Comparison of ENCODE assay signal across 10 cellular contexts in the genomic region with DNA sequence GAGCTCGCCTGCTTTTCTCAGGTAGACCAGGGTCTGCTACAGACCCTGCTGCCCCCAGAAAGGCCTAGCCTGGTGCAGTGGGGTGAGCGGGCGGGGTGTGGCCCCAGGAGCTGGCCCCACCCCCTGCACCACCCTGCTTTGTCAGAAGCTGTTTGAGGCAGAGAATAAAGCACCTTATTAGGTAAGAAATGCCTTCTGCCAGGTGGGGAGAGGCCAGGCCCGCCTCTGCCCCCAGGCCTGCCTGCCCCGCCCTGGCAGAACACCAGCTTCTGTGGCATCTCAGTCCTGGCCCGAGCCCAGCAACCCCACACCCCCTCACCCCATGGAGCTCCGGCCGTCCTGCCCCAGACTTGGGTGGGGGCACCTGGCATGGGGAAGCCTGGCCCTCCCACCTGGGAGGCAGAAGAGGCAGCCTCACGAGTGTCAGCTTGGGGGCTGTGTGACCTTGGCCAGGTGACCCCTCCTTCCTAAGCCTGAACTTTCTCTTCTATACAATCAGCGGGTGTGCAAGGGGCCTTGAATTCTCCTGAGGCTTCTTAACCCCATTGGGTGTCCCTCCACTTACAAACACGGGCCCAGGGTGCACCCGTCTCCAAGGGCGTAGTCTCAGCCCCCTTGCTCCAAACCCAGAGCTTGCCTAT. TPM values are rescaled to one million over a fixed set of nuclear protein-coding genes. Genes with fewer than 3 reads are reported as not detected.
DNase-seq lines count a peak whose midpoint lies in the region; ATAC-seq, FAIRE-seq and TF ChIP-seq lines count a peak whose summit lies in the region.
"Had no signal": no experiment of that assay in that cellular context is flagged by ENCODE, and none has a peak within 500 bp of the region (broad histone marks: within the 10 kb centered on the region; RNA-seq: fewer than 3 reads in every experiment).

No MANE protein-coding gene starts in this region.

- H3K9me1 ChIP-seq in keratinocyte (ENCODE audit: control insufficient read depth, extremely low read depth, insufficient read depth, low read length): no peaks in the 10 kb centered on the region

- DNase-seq in NCI-H1417 (lab: John Stamatoyannopoulos, UW) (peak in 2 of 3 experiments; percentile 54 to 58), NCI-H1417 treated with DMSO at 0.1 percent for 48 hours (lab: John Stamatoyannopoulos, UW) (no peak), SW480 (ENCODE audit: low spot score) (peak; percentile 99), keratinocyte (ENCODE audit: low read depth, low spot score) (peak; percentile 96), 8988T (no peak), NCI-H1694 (lab: John Stamatoyannopoulos, UW) (no peak)
- DNase-seq: activated CD4-positive, alpha-beta T cell treated with anti-CD3 and anti-CD28 coated beads, Interleukin-2, amount 10 ng/mL, durations not matched to agents 24 days and 14 days; NCI-H345 had no signal

- H3K4me3 ChIP-seq in keratinocyte (ENCODE audit: control insufficient read depth in 2 of 3, extremely low read depth in 1 of 3, insufficient read depth in 2 of 3, low read depth in 1 of 3, low read length in 3 of 3) (no peak overlapping the region), thymus (ENCODE audit: low read length) (no peak overlapping the region)

- H3K79me2 ChIP-seq in keratinocyte (ENCODE audit: control insufficient read depth, insufficient read depth, low read length): peaks cover 10% of the 10 kb centered on the region

- H3K27me3 ChIP-seq in keratinocyte (ENCODE audit: control insufficient read depth, extremely low read depth, insufficient read depth, low read length): no peaks in the 10 kb centered on the region
- peaks cover 6% of the 10 kb centered on the region for H3K27me3 ChIP-seq in thymus (ENCODE audit: control insufficient read depth, insufficient read depth)

- H3K9me3 ChIP-seq in keratinocyte (ENCODE audit: control insufficient read depth, low read depth, low read length) (no peaks in the 10 kb centered on the region), thymus (ENCODE audit: control insufficient read depth) (no peaks in the 10 kb centered on the region)

- peak overlapping the region; percentile 100 for H3K9ac ChIP-seq in keratinocyte (ENCODE audit: control insufficient read depth, extremely low read depth, insufficient read depth, low read length)

- H4K20me1 ChIP-seq in keratinocyte (ENCODE audit: control insufficient read depth, extremely low read depth, insufficient read depth, low read length): no peaks in the 10 kb centered on the region

- H3K4me1 ChIP-seq in keratinocyte (ENCODE audit: control insufficient read depth, extremely low read depth, insufficient read depth, low read length): peaks cover 95% of the 10 kb centered on the region
- H3K4me1 ChIP-seq in thymus (ENCODE audit: control insufficient read depth, insufficient read depth, low read length): peaks cover 3% of the 10 kb centered on the region

- ATAC-seq in HG03432 (IDR thresholded peaks at IDR 0.05; ENCODE audit: unreplicated experiment): no peak

- H3K4me2 ChIP-seq in keratinocyte (ENCODE audit: control insufficient read depth, extremely low read depth, insufficient read depth, low read depth, low read length): peak overlapping the region; percentile 30

- dilution Hi-C loops in keratinocyte (cut with MboI; ENCODE audit: extremely low pct_ligation_motif_present, low sequenced_read_pairs): no loop called here

- TF ChIP-seq CTCF in keratinocyte (optimal IDR thresholded peaks at IDR 0.05 in 1 of 3, IDR thresholded peaks at IDR 0.05 in 1 of 3, conservative IDR thresholded peaks at IDR 0.05 in 1 of 3; ENCODE audit: extremely low read depth in 1 of 3, insufficient read depth in 2 of 3, low read length in 3 of 3): no peak

- H3K27ac ChIP-seq in keratinocyte (ENCODE audit: control insufficient read depth, insufficient read depth, low read length) (peak overlapping the region; percentile 100), thymus (ENCODE audit: low read depth) (peak overlapping the region; percentile 81)

- WGBS in thymus: 95% methylated on average over 13 of the region's 13 CpGs

- FAIRE-seq in keratinocyte (lab: Jason Lieb, UNC): peak; percentile 88

- H3K36me3 ChIP-seq in keratinocyte (ENCODE audit: control insufficient read depth in 2 of 2, extremely low read depth in 1 of 2, insufficient read depth in 2 of 2, low read length in 2 of 2): no peaks in the 10 kb centered on the region
- H3K36me3 ChIP-seq in thymus (ENCODE audit: control insufficient read depth, insufficient read depth): no peaks in the 10 kb centered on the region

- H2AFZ ChIP-seq in keratinocyte (ENCODE audit: control insufficient read depth, low read length): no peak overlapping the region

RNA-seq across cellular contexts. Expression of a gene that starts 43.2 kb away (rescaled TPM):
- 3.3 to 7.2 TPM (median 4.1 TPM) in 3 replicates for polyA plus RNA-seq in keratinocyte
- polyA plus RNA-seq in keratinocyte (2011; ENCODE audit: low read depth): 109 TPM
- 4.2 and 7.4 TPM in 2 replicates for polyA plus RNA-seq in keratinocyte (2011; cell fraction: cytosol; rRNA removed)
- polyA plus RNA-seq in keratinocyte (2011; cell fraction: nucleus; rRNA removed): 7.3 and 11.7 TPM in 2 replicates
- polyA plus RNA-seq in keratinocyte (2012; ENCODE audit: low replicate concordance): 7.1 and 246 TPM in 2 replicates
- polyA minus RNA-seq in keratinocyte: 4.3 to 10.4 TPM (median 6.0 TPM) in 3 replicates
- polyA minus RNA-seq in keratinocyte (2011; cell fraction: cytosol; rRNA and poly(A)+ RNA removed): 7.9 TPM
- polyA minus RNA-seq in keratinocyte (2011; cell fraction: nucleus; rRNA and poly(A)+ RNA removed): 6.9 and 10.4 TPM in 2 replicates
- polyA plus RNA-seq in thymus: 4.8 TPM

Comparison
In these comparisons a context has a peak if more than half of its experiments do, and no peak if none do; other contexts are left out.
1. DNase-seq: peak in NCI-H1417 (2 of 3), SW480 (single experiment) and keratinocyte (single experiment); none in NCI-H1417 treated with DMSO at 0.1 percent for 48 hours (single experiment), 8988T (single experiment) and NCI-H1694 (single experiment).